Comparison of ENCODE assay signal across 8 cellular contexts in the genomic region with DNA sequence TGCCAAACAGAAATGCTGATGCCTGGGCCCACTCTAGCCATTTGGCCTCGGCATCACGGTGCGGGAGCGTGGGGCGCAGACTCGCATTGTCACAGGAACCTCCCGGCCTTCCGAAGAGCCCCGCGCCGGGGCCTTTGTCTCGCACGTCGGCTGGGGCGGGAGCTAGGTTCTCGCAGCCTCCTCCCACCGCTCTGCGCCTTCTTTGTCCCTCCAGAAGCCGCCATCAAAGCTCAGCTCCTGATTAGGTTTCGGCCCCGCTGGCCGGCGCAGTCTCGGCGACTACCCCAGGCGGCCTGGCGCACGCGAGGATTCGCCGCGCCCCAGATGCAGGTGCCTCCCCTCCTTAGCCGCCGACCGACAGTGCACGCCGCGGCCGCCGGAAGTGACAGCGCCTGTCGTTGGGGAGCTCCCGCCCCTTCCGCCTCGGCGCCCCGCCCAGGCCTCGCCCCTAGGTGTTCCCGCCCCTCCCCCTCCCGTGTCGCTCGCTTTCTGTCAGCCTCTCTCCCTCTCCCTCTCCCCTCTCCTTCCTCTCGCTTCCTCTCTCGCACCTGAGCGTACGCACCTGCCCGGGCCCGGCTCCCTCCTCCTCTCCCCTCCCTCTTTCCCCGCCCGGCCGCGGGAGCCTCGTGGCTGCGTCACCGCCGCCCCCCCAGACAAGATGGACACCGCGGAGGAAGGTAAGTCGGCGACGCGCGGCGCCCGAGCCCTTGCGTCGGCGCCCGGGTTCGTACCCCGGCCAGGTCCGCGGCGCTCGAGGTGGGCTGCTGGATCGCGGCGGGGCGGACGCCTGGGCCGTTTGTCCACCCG. TPM values are rescaled to one million over a fixed set of nuclear protein-coding genes. Genes with fewer than 3 reads are reported as not detected.
DNase-seq lines count a peak whose midpoint lies in the region; ATAC-seq lines count a peak whose summit lies in the region.

A gene with protein sequence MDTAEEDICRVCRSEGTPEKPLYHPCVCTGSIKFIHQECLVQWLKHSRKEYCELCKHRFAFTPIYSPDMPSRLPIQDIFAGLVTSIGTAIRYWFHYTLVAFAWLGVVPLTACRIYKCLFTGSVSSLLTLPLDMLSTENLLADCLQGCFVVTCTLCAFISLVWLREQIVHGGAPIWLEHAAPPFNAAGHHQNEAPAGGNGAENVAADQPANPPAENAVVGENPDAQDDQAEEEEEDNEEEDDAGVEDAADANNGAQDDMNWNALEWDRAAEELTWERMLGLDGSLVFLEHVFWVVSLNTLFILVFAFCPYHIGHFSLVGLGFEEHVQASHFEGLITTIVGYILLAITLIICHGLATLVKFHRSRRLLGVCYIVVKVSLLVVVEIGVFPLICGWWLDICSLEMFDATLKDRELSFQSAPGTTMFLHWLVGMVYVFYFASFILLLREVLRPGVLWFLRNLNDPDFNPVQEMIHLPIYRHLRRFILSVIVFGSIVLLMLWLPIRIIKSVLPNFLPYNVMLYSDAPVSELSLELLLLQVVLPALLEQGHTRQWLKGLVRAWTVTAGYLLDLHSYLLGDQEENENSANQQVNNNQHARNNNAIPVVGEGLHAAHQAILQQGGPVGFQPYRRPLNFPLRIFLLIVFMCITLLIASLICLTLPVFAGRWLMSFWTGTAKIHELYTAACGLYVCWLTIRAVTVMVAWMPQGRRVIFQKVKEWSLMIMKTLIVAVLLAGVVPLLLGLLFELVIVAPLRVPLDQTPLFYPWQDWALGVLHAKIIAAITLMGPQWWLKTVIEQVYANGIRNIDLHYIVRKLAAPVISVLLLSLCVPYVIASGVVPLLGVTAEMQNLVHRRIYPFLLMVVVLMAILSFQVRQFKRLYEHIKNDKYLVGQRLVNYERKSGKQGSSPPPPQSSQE (plus strand): TSS at position 455 of the 807 bp plus-strand sequence. CDS start 204 bp downstream, at position 659.

- H3K4me1 ChIP-seq in GM23248 (ENCODE audit: insufficient read depth) = peaks cover 32% of the 10 kb centered on the region

- H3K36me3 ChIP-seq in GM23248 (ENCODE audit: low read depth) = no peaks in the 10 kb centered on the region

- H3K9me3 Mint-ChIP-seq in activated T-helper 1 cell treated with anti-CD3 and anti-CD28 coated beads, Interleukin-12 subunit alpha, Interleukin-12 subunit beta, Interleukin-2, Interleukin-4 antibody, amounts not matched to agents 30 ng/mL and 10 ng/mL and 1 ng/mL, durations not matched to agents 14 hours and 24 hours and 36 hours = no peaks in the 10 kb centered on the region
- no peaks in the 10 kb centered on the region for H3K9me3 Mint-ChIP-seq in naive B cell
- no peaks in the 10 kb centered on the region for H3K9me3 Mint-ChIP-seq in stimulated activated effector memory CD8-positive, alpha-beta T cell treated with anti-CD3 and anti-CD28 coated beads, Interleukin-12 subunit alpha, Interleukin-12 subunit beta, amount 100 ng/mL, for 72 hours

- H3K79me2 ChIP-seq in GM23248 (ENCODE audit: insufficient read depth) = peaks cover 50% of the 10 kb centered on the region

- H3K36me3 Mint-ChIP-seq in activated T-helper 1 cell treated with anti-CD3 and anti-CD28 coated beads, Interleukin-12 subunit alpha, Interleukin-12 subunit beta, Interleukin-2, Interleukin-4 antibody, amounts not matched to agents 30 ng/mL and 10 ng/mL and 1 ng/mL, durations not matched to agents 14 hours and 24 hours and 36 hours (ENCODE audit: low read depth) = peaks cover 5% of the 10 kb centered on the region
- no peaks in the 10 kb centered on the region for H3K36me3 Mint-ChIP-seq in naive B cell
- H3K36me3 Mint-ChIP-seq in stimulated activated effector memory CD8-positive, alpha-beta T cell treated with anti-CD3 and anti-CD28 coated beads, Interleukin-12 subunit alpha, Interleukin-12 subunit beta, amount 100 ng/mL, for 72 hours = peaks cover 19% of the 10 kb centered on the region

- in situ Hi-C loops in GM23248 (cut with MboI) = no loop called here

- no peaks in the 10 kb centered on the region for H3K27me3 Mint-ChIP-seq in activated T-helper 1 cell treated with anti-CD3 and anti-CD28 coated beads, Interleukin-12 subunit alpha, Interleukin-12 subunit beta, Interleukin-2, Interleukin-4 antibody, amounts not matched to agents 30 ng/mL and 10 ng/mL and 1 ng/mL, durations not matched to agents 14 hours and 24 hours and 36 hours (ENCODE audit: insufficient read depth)
- no peaks in the 10 kb centered on the region for H3K27me3 Mint-ChIP-seq in naive B cell

- H4K20me1 ChIP-seq in GM23248 (ENCODE audit: insufficient read depth) = peaks cover 14% of the 10 kb centered on the region; the same call in 1 of the 2 replicates

- peak within 1 kb of the TSS; percentile 96 for H3K4me3 ChIP-seq in GM23248

- peak; percentile 94 for DNase-seq in DMS79 treated with DMSO at 0.1 percent for 48 hours (lab: John Stamatoyannopoulos, UW)
- peak; percentile 97 for DNase-seq in GM23248
- peak; percentile 78 to 85 for DNase-seq in Kasumi-1 (lab: John Stamatoyannopoulos, UW)
- peak; percentile 88 for DNase-seq in RPMI7951 (ENCODE audit: low read depth)
- DNase-seq in activated T-helper 1 cell treated with anti-CD3 and anti-CD28 coated beads, Interleukin-12 subunit alpha, Interleukin-12 subunit beta, Interleukin-2, Interleukin-4 antibody, amounts not matched to agents 30 ng/mL and 10 ng/mL and 1 ng/mL, durations not matched to agents 14 hours and 24 hours and 36 hours (ENCODE audit: low spot score) = peak; percentile 89
- peak; percentile 87 for DNase-seq in fibroblast of gingiva (ENCODE audit: low read depth)
- DNase-seq in naive B cell = peak; percentile 92
- DNase-seq in stimulated activated effector memory CD8-positive, alpha-beta T cell treated with anti-CD3 and anti-CD28 coated beads, Interleukin-12 subunit alpha, Interleukin-12 subunit beta, amount 100 ng/mL, for 72 hours (ENCODE audit: low spot score in 2 of 2) = peak; percentile 87 to 95

- peaks cover 38% of the 10 kb centered on the region for H3F3A ChIP-seq in GM23248 (ENCODE audit: insufficient read depth)

- no peaks in the 10 kb centered on the region for H3K9me2 ChIP-seq in GM23248 (ENCODE audit: insufficient read depth)

- peak within 1 kb of the TSS; percentile 93 for H3K27ac ChIP-seq in GM23248

- peak within 1 kb of the TSS; percentile 90 for H2AFZ ChIP-seq in GM23248

- intact Hi-C loops in activated T-helper 1 cell treated with anti-CD3 and anti-CD28 coated beads, Interleukin-12 subunit alpha, Interleukin-12 subunit beta, Interleukin-2, Interleukin-4 antibody, amounts not matched to agents 30 ng/mL and 10 ng/mL and 1 ng/mL, durations not matched to agents 14 hours and 24 hours and 36 hours (cut with micrococcal nuclease) = loop anchor here (1.0 to 2.0 kb wide), 9 partner anchors 15 to 407 kb away; partner anchors contain the start of genes ANKRD33B, CCT5, DAP and ROPN1L

- WGBS in GM23248 (ENCODE audit: low coverage in 1 of 2, low lambda C conversion rate in 2 of 2, missing lambda C conversion rate in 2 of 2), 2 experiments = 1 to 2% methylated on average over 66 to 73 of the region's 92 CpGs

- ATAC-seq in naive B cell (ENCODE audit: low read depth in 2 of 2) = peak; percentile 80 to 82
- ATAC-seq in stimulated activated effector memory CD8-positive, alpha-beta T cell treated with anti-CD3 and anti-CD28 coated beads, Interleukin-12 subunit alpha, Interleukin-12 subunit beta, amount 100 ng/mL, for 72 hours = peak; percentile 93

- H3K9ac ChIP-seq in GM23248 = peak within 1 kb of the TSS; percentile 97

- H3K27ac Mint-ChIP-seq in activated T-helper 1 cell treated with anti-CD3 and anti-CD28 coated beads, Interleukin-12 subunit alpha, Interleukin-12 subunit beta, Interleukin-2, Interleukin-4 antibody, amounts not matched to agents 30 ng/mL and 10 ng/mL and 1 ng/mL, durations not matched to agents 14 hours and 24 hours and 36 hours = peak within 1 kb of the TSS; percentile 100
- peak within 1 kb of the TSS; percentile 97 to 100 (median 99) for H3K27ac Mint-ChIP-seq in naive B cell
- H3K27ac Mint-ChIP-seq in stimulated activated effector memory CD8-positive, alpha-beta T cell treated with anti-CD3 and anti-CD28 coated beads, Interleukin-12 subunit alpha, Interleukin-12 subunit beta, amount 100 ng/mL, for 72 hours = peak within 1 kb of the TSS; percentile 99

- H3K4me2 ChIP-seq in GM23248 (ENCODE audit: unreplicated experiment) = peak within 1 kb of the TSS; percentile 93

- H3K4me1 Mint-ChIP-seq in activated T-helper 1 cell treated with anti-CD3 and anti-CD28 coated beads, Interleukin-12 subunit alpha, Interleukin-12 subunit beta, Interleukin-2, Interleukin-4 antibody, amounts not matched to agents 30 ng/mL and 10 ng/mL and 1 ng/mL, durations not matched to agents 14 hours and 24 hours and 36 hours (ENCODE audit: low read depth) = peaks cover 48% of the 10 kb centered on the region
- H3K4me1 Mint-ChIP-seq in naive B cell = peaks cover 29 to 47% (median 42%) of the 10 kb centered on the region in 3 donors
- peaks cover 32% of the 10 kb centered on the region for H3K4me1 Mint-ChIP-seq in stimulated activated effector memory CD8-positive, alpha-beta T cell treated with anti-CD3 and anti-CD28 coated beads, Interleukin-12 subunit alpha, Interleukin-12 subunit beta, amount 100 ng/mL, for 72 hours

- H3K9me3 ChIP-seq in GM23248 (ENCODE audit: low read depth) = no peaks in the 10 kb centered on the region

- H3K4me3 Mint-ChIP-seq in activated T-helper 1 cell treated with anti-CD3 and anti-CD28 coated beads, Interleukin-12 subunit alpha, Interleukin-12 subunit beta, Interleukin-2, Interleukin-4 antibody, amounts not matched to agents 30 ng/mL and 10 ng/mL and 1 ng/mL, durations not matched to agents 14 hours and 24 hours and 36 hours = peak within 1 kb of the TSS; percentile 100
- peak within 1 kb of the TSS; percentile 93 to 100 (median 99) for H3K4me3 Mint-ChIP-seq in naive B cell
- peak within 1 kb of the TSS; percentile 95 for H3K4me3 Mint-ChIP-seq in stimulated activated effector memory CD8-positive, alpha-beta T cell treated with anti-CD3 and anti-CD28 coated beads, Interleukin-12 subunit alpha, Interleukin-12 subunit beta, amount 100 ng/mL, for 72 hours

- no peaks in the 10 kb centered on the region for H3K27me3 ChIP-seq in GM23248 (replicated peaks; ENCODE audit: insufficient read depth)

RNA-seq across cellular contexts. Expression of the gene that starts here (rescaled TPM):
- total RNA-seq in GM23248 (2014; rRNA removed; shearing (Covaris generic)) = 44.9 and 56.4 TPM in 2 replicates
- polyA plus RNA-seq in GM23248 (2016; fragmentation: Nextera tagmentation; extraction: Ambion mirVana) = 97.5 and 105 TPM in 2 replicates
- 18.7 and 22.3 TPM in 2 replicates for total RNA-seq in RPMI7951 (2014; rRNA removed; shearing (Covaris generic))
- 98.8 and 109 TPM in 2 replicates for total RNA-seq in activated T-helper 1 cell treated with anti-CD3 and anti-CD28 coated beads, Interleukin-12 subunit alpha, Interleukin-12 subunit beta, Interleukin-2, Interleukin-4 antibody, amounts not matched to agents 30 ng/mL and 10 ng/mL and 1 ng/mL, durations not matched to agents 14 hours and 24 hours and 36 hours
- 10 to 100 TPM; 22.8 to 72.8 (median 48.4) TPM for polyA plus RNA-seq in naive B cell (ENCODE audit: low read depth in 6 of 6)

Comparison
In these comparisons a context has a peak if more than half of its experiments do, and no peak if none do; other contexts are left out.
1. Peak in every context shown above with its lines: DNase-seq, ATAC-seq, H3K4me3 ChIP-seq and H3K27ac ChIP-seq.